Comparison of ENCODE assay signal across 1 cellular context in genomic region chr6:43825187-43826115, GRCh38.
TF ChIP-seq lines count a peak whose summit lies in the region.

No MANE protein-coding gene starts in this region.

TF ChIP-seq in H1, 55 proteins besides CTCF, POLR2A, EP300 and RAD21:
- TF ChIP-seq MAFK (IDR thresholded peaks at IDR 0.05; ENCODE audit: low read depth, low read length) (no peak), TAF7 (optimal IDR thresholded peaks at IDR 0.05; ENCODE audit: borderline replicate concordance, low read depth, low read length) (no peak), SRF (IDR thresholded peaks at IDR 0.05; ENCODE audit: low read depth, low read length) (no peak)
